In genomic region chr17:59141860-59142259, GRCh38 we compare ENCODE assay signal across 1 cellular context.
TF ChIP-seq lines count a peak whose summit lies in the region.

No MANE protein-coding gene starts in this region.

TF ChIP-seq in HepG2, 621 proteins besides CTCF, POLR2A, EP300 and RAD21 (continued from another document):
- TF ChIP-seq TCF7L2 (IDR thresholded peaks at IDR 0.05; ENCODE audit: low read depth, low read length) (no peak), ZSCAN20 (CRISPR knock-in tag; IDR thresholded peaks at IDR 0.05; ENCODE audit: borderline replicate concordance) (no peak), GABPB1 (CRISPR knock-in tag; IDR thresholded peaks at IDR 0.05) (no peak), ZNF580 (CRISPR knock-in tag; IDR thresholded peaks at IDR 0.05; ENCODE audit: borderline replicate concordance, low read depth) (no peak), PAXIP1 (CRISPR knock-in tag; conservative IDR thresholded peaks at IDR 0.05) (peak; percentile 44; the same call in 1 of the 2 replicates), ZFP90 (CRISPR knock-in tag; IDR thresholded peaks at IDR 0.05; ENCODE audit: borderline replicate concordance) (no peak), POGZ (CRISPR knock-in tag; IDR thresholded peaks at IDR 0.05) (peak; percentile 34; the same call in 1 of the 2 replicates), ZNF724P (CRISPR knock-in tag; IDR thresholded peaks at IDR 0.05; ENCODE audit: borderline replicate concordance) (no peak), ZNF256 (CRISPR knock-in tag; conservative IDR thresholded peaks at IDR 0.05) (no peak), ZNF512B (CRISPR knock-in tag; IDR thresholded peaks at IDR 0.05; ENCODE audit: borderline replicate concordance) (no peak), ZNF569 (CRISPR knock-in tag; IDR thresholded peaks at IDR 0.05; ENCODE audit: borderline replicate concordance) (no peak), PRPF4 (IDR thresholded peaks at IDR 0.05; ENCODE audit: low read depth, low read length, poor library complexity, severe bottlenecking) (no peak), ZNF781 (CRISPR knock-in tag; IDR thresholded peaks at IDR 0.05; ENCODE audit: borderline replicate concordance, not compliant biosample characterization) (no peak), MAFF (IDR thresholded peaks at IDR 0.05; ENCODE audit: low read depth, low read length) (0 out of 2 replicates have a peak, but pooled peaks have one; percentile 8), POLR2G (IDR thresholded peaks at IDR 0.05; ENCODE audit: low read depth, low read length) (no peak), AGO2 (optimal IDR thresholded peaks at IDR 0.05; ENCODE audit: low read depth, low read length) (no peak), SOX13 (IDR thresholded peaks at IDR 0.05) (no peak), SOX13 (CRISPR knock-in tag; conservative IDR thresholded peaks at IDR 0.05 in 1 of 2, IDR thresholded peaks at IDR 0.05 in 1 of 2) (0 out of 4 replicates have a peak, but pooled peaks of 1 of the 2 experiments have one; percentile 9), NFE2L2 (IDR thresholded peaks at IDR 0.05; ENCODE audit: low read length) (no peak), ZBTB38 (CRISPR knock-in tag; IDR thresholded peaks at IDR 0.05) (no peak)
- TF ChIP-seq, protein P1, sequence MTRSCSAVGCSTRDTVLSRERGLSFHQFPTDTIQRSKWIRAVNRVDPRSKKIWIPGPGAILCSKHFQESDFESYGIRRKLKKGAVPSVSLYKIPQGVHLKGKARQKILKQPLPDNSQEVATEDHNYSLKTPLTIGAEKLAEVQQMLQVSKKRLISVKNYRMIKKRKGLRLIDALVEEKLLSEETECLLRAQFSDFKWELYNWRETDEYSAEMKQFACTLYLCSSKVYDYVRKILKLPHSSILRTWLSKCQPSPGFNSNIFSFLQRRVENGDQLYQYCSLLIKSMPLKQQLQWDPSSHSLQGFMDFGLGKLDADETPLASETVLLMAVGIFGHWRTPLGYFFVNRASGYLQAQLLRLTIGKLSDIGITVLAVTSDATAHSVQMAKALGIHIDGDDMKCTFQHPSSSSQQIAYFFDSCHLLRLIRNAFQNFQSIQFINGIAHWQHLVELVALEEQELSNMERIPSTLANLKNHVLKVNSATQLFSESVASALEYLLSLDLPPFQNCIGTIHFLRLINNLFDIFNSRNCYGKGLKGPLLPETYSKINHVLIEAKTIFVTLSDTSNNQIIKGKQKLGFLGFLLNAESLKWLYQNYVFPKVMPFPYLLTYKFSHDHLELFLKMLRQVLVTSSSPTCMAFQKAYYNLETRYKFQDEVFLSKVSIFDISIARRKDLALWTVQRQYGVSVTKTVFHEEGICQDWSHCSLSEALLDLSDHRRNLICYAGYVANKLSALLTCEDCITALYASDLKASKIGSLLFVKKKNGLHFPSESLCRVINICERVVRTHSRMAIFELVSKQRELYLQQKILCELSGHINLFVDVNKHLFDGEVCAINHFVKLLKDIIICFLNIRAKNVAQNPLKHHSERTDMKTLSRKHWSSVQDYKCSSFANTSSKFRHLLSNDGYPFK (CRISPR knock-in tag; IDR thresholded peaks at IDR 0.05; ENCODE audit: borderline replicate concordance) = no peak
- TF ChIP-seq, protein P2, sequence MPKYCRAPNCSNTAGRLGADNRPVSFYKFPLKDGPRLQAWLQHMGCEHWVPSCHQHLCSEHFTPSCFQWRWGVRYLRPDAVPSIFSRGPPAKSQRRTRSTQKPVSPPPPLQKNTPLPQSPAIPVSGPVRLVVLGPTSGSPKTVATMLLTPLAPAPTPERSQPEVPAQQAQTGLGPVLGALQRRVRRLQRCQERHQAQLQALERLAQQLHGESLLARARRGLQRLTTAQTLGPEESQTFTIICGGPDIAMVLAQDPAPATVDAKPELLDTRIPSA (CRISPR knock-in tag; IDR thresholded peaks at IDR 0.05; ENCODE audit: borderline replicate concordance) = no peak
